In genomic region chr9:125200216-125201047, GRCh38 we compare ENCODE assay signal across 8 cellular contexts. TPM values are rescaled to one million over a fixed set of nuclear protein-coding genes. Genes with fewer than 3 reads are reported as not detected.
DNase-seq lines count a peak whose midpoint lies in the region; ATAC-seq and TF ChIP-seq lines count a peak whose summit lies in the region.

Gene RABEPK, plus strand, starts transcription at chr9:125200542. Its CDS starts 2,472 bp downstream, at chr9:125203014.

- peak within 1 kb of the TSS; percentile 85 to 87 (median 85) for H3K27ac ChIP-seq in right lobe of liver

- peak; percentile 97 for ATAC-seq in GM19351 (IDR thresholded peaks at IDR 0.05; ENCODE audit: unreplicated experiment)
- ATAC-seq in HG03521 (IDR thresholded peaks at IDR 0.05; ENCODE audit: unreplicated experiment): peak; percentile 98
- ATAC-seq in right lobe of liver: peak; percentile 95 to 99 (median 97)

- H3K4me3 ChIP-seq in right lobe of liver: peak within 1 kb of the TSS; percentile 53 to 86 (median 81)

- 0% methylated on average over 22 of the region's 51 CpGs for WGBS in right lobe of liver (ENCODE audit: insufficient coverage, low coverage, low lambda C conversion rate, missing lambda C conversion rate)

- peak; percentile 82 for TF ChIP-seq POLR2A in right lobe of liver (IDR thresholded peaks at IDR 0.05)

- H3K4me1 ChIP-seq in right lobe of liver: peaks cover 0 to 7% (median 0%) of the 10 kb centered on the region in 4 donors

- intact Hi-C loops in right lobe of liver (cut with DNase I): no loop called here

- H3K36me3 ChIP-seq in right lobe of liver: peaks cover 0 to 10% (median 2%) of the 10 kb centered on the region in 4 donors

- DNase-seq in C1 segment of cervical spinal cord (lab: John Stamatoyannopoulos, UW) (peak; percentile 44 to 92 (median 79)), NCI-H748 (lab: John Stamatoyannopoulos, UW; ENCODE audit: unreplicated experiment) (peak; percentile 93), dermis microvascular lymphatic vessel endothelial cell (ENCODE audit: low read depth in 2 of 2) (peak; percentile 79 to 93), right lobe of liver (peak; percentile 95 to 96 (median 96))
- peak; percentile 95 to 96 for DNase-seq in activated CD4-positive, alpha-beta T cell treated with anti-CD3 and anti-CD28 coated beads, Interleukin-2, amount 50 U/mL, for 48 hours
- peak; percentile 84 to 91 for DNase-seq in stimulated activated CD4-positive, alpha-beta T cell treated with anti-CD3 and anti-CD28 coated beads, Interleukin-4, amount 100 ng/mL, for 4 hours

- no peaks in the 10 kb centered on the region for H3K27me3 ChIP-seq in right lobe of liver

- no peak for TF ChIP-seq CTCF in right lobe of liver (IDR thresholded peaks at IDR 0.05)

- no peaks in the 10 kb centered on the region for H3K9me3 ChIP-seq in right lobe of liver

RNA-seq across cellular contexts. Expression of gene RABEPK, which starts in this region (rescaled TPM):
- total RNA-seq in dermis microvascular lymphatic vessel endothelial cell (18.0 and 21.6 TPM in 2 replicates), right lobe of liver (10 to 100 TPM in 5 of 6 experiments, 1 to 10 TPM in 1; 9.4 to 27.4 (median 21.5) TPM)

Comparison
In these comparisons a context has a peak if more than half of its experiments do, and no peak if none do; other contexts are left out.
1. Peak in every context shown above with its lines: DNase-seq, ATAC-seq, H3K4me3 ChIP-seq and H3K27ac ChIP-seq.